8 cellular contexts compared by ENCODE assay signal in genomic region chr9:137241490-137242328, GRCh38. TPM values are rescaled to one million over a fixed set of nuclear protein-coding genes. Genes with fewer than 3 reads are reported as not detected.
DNase-seq lines count a peak whose midpoint lies in the region; ATAC-seq and TF ChIP-seq lines count a peak whose summit lies in the region.

No MANE protein-coding gene starts in this region.

- intact Hi-C loops in left colon (cut with DNase I, micrococcal nuclease), result no loop called here

- ATAC-seq in GM18873 (IDR thresholded peaks at IDR 0.05; ENCODE audit: low FRiP score, unreplicated experiment) (peak; percentile 3), HG03457 (IDR thresholded peaks at IDR 0.05; ENCODE audit: unreplicated experiment) (peak; percentile 4), WTC11 (no peak), left colon (peak; percentile 33)

- H3K27me3 Mint-ChIP-seq in WTC11 (ENCODE audit: low read depth), result no peaks in the 10 kb centered on the region

- TF ChIP-seq CTCF in WTC11 (IDR thresholded peaks at IDR 0.05) (no peak), cardiac fibroblast (IDR thresholded peaks at IDR 0.05; ENCODE audit: low read depth, low read length) (no peak)

- CTCF ChIA-PET in WTC11 (lab: Charles Lee), result interaction anchor here (1.0 to 2.4 kb wide), 15 partner anchors 10 to 212 kb away, joined by 3 to 14 read pairs (median 5); partner anchors contain the start of genes CYSRT1, RNF224 and TOR4A

- POLR2A ChIA-PET in WTC11 (lab: Charles Lee), result interaction anchor here (0.9 to 1.8 kb wide), 11 partner anchors 11 to 654 kb away, joined by 3 to 30 read pairs (median 4); partner anchors contain the start of genes MAN1B1, STPG3 and TOR4A

- no peaks in the 10 kb centered on the region for H3K9me3 Mint-ChIP-seq in WTC11

- peaks cover 20% of the 10 kb centered on the region for H3K36me3 Mint-ChIP-seq in WTC11

- H3K4me3 Mint-ChIP-seq in WTC11, result peak overlapping the region; percentile 81

- peaks cover 39% of the 10 kb centered on the region for H3K4me1 Mint-ChIP-seq in WTC11

- no peak overlapping the region for H3K27ac Mint-ChIP-seq in WTC11

- H3K4me3 ChIP-seq in cardiac fibroblast (replicated peaks in 1 of 2; ENCODE audit: low read depth in 2 of 2, low read length in 2 of 2), result peak overlapping the region; percentile 70 to 93

- DNase-seq in WTC11 (ENCODE audit: low spot score) (no peak), cardiac fibroblast (ENCODE audit: low read depth in 2 of 2) (peak; percentile 44 to 54), left colon (peak in 1 of 2 donors; percentile 77), T1000 (lab: John Stamatoyannopoulos, UW) (no peak), inferior parietal cortex (ENCODE audit: extremely low spot score) (no peak)
- DNase-seq in stimulated activated CD4-positive, alpha-beta T cell treated with anti-CD3 and anti-CD28 coated beads, Interleukin-4, amount 100 ng/mL, for 4 hours, result peak; percentile 73 to 77

TF ChIP-seq in WTC11, 78 proteins besides CTCF, POLR2A, EP300 and RAD21:
- TF ChIP-seq IRF2 (CRISPR knock-in tag; IDR thresholded peaks at IDR 0.05; ENCODE audit: borderline replicate concordance, low read depth) (no peak), HMGA2 (CRISPR knock-in tag; IDR thresholded peaks at IDR 0.05) (no peak), EMX1 (CRISPR knock-in tag; IDR thresholded peaks at IDR 0.05) (no peak), NR3C1 (CRISPR knock-in tag; conservative IDR thresholded peaks at IDR 0.05; ENCODE audit: low read depth) (0 out of 2 replicates have a peak, but pooled peaks have one; percentile 37), NR1H2 (CRISPR knock-in tag; IDR thresholded peaks at IDR 0.05) (no peak), AR (CRISPR knock-in tag; IDR thresholded peaks at IDR 0.05) (no peak), FOXJ3 (CRISPR knock-in tag; IDR thresholded peaks at IDR 0.05; ENCODE audit: borderline replicate concordance) (no peak), ZBTB43 (CRISPR knock-in tag; IDR thresholded peaks at IDR 0.05) (0 out of 2 replicates have a peak, but pooled peaks have one; percentile 3)
TF ChIP-seq in WTC11: peak in this region for 2.

RNA-seq across cellular contexts. Expression of gene TUBB4B, which starts 0.6 kb away (rescaled TPM):
- 373 to 376 TPM (median 375 TPM) in 3 replicates for total RNA-seq in WTC11 (2021)
- total RNA-seq in left colon, result 100 to 1,000 TPM; 353 to 486 TPM

RNA-seq across cellular contexts. Expression of gene STPG3, which starts 9.4 kb away (rescaled TPM):
- total RNA-seq in WTC11 (2021), result 0.21 to 0.26 TPM in 2 of 3 replicates, not detected in the other
- not detected for total RNA-seq in left colon

RNA-seq across cellular contexts. Expression of gene SLC34A3, which starts 11.0 kb away (rescaled TPM):
- total RNA-seq in WTC11 (2021), result 0.13 to 0.23 TPM (median 0.14 TPM) in 3 replicates
- total RNA-seq in left colon, result not detected

RNA-seq across cellular contexts. Expression of gene NELFB, which starts 13.4 kb away (rescaled TPM):
- total RNA-seq in WTC11 (2021), result 93.7 to 95.0 TPM (median 94.7 TPM) in 3 replicates
- total RNA-seq in left colon, result 10 to 100 TPM; 61.6 to 70.3 TPM

RNA-seq across cellular contexts. Expression of gene RNF224, which starts 14.4 kb away (rescaled TPM):
- 0.32 to 0.59 TPM (median 0.41 TPM) in 3 replicates for total RNA-seq in WTC11 (2021)
- total RNA-seq in left colon, result not detected

Comparison
In these comparisons a context has a peak if more than half of its experiments do, and no peak if none do; other contexts are left out.
1. DNase-seq: peak in cardiac fibroblast (2 of 2) and stimulated activated CD4-positive, alpha-beta T cell treated with anti-CD3 and anti-CD28 coated beads, Interleukin-4, amount 100 ng/mL, for 4 hours (2 of 2); none in WTC11 (single experiment), T1000 (single experiment) and inferior parietal cortex (single experiment).